22 cellular contexts compared by ENCODE assay signal in genomic region chr17:54455251-54455868, GRCh38.
"Had no signal": no experiment of that assay in that cellular context is flagged by ENCODE, and none has a peak within 500 bp of the region (broad histone marks: within the 10 kb centered on the region; RNA-seq: fewer than 3 reads in every experiment).

No MANE protein-coding gene starts in this region.

- FAIRE-seq: bronchial epithelial cell had no signal

- H3K4me1 ChIP-seq: adrenal gland, body of pancreas had no signal

- H3K4me3 ChIP-seq: adrenal gland, body of pancreas, SK-N-MC had no signal

- H3K27ac ChIP-seq: adrenal gland, body of pancreas, SK-N-MC, WERI-Rb-1 had no signal

- H3K9me3 ChIP-seq: body of pancreas had no signal

- H3K27me3 ChIP-seq: adrenal gland, body of pancreas had no signal

- ATAC-seq: activated CD4-positive, alpha-beta T cell treated with anti-CD3 and anti-CD28 coated beads for 36 hours; activated CD8-positive, alpha-beta T cell treated with anti-CD3 and anti-CD28 coated beads for 36 hours; body of pancreas; T-cell had no signal

- DNase-seq: activated CD4-positive, alpha-beta T cell treated with anti-CD3 and anti-CD28 coated beads for 36 hours; activated CD8-positive, alpha-beta memory T cell treated with anti-CD3 and anti-CD28 coated beads, Interleukin-2, amount 50 U/mL, for 48 hours; activated CD8-positive, alpha-beta T cell treated with anti-CD3 and anti-CD28 coated beads for 36 hours; activated naive CD4-positive, alpha-beta T cell treated with anti-CD3 and anti-CD28 coated beads, Interleukin-2, amount 50 U/mL, for 16 hours; activated naive CD8-positive, alpha-beta T cell treated with anti-CD3 and anti-CD28 coated beads, Interleukin-2, amount 10 ng/mL, durations not matched to agents 7 days and 5 days; activated T-cell treated with anti-CD3 and anti-CD28 coated beads, Interleukin-2, amount 50 U/mL, for 1 hour; adrenal gland; aorta; body of pancreas; central memory CD4-positive, alpha-beta T cell; NCI-H1048; NCI-H146; NCI-H187 treated with DMSO at 0.1 percent for 48 hours; NCI-H2081 treated with DMSO at 0.1 percent for 48 hours; NCI-H446; NCI-H524; SIG-M5; T-cell; T-helper 2 cell; WERI-Rb-1 had no signal

- H3K36me3 ChIP-seq: adrenal gland, WERI-Rb-1 had no signal
